In the genomic region with DNA sequence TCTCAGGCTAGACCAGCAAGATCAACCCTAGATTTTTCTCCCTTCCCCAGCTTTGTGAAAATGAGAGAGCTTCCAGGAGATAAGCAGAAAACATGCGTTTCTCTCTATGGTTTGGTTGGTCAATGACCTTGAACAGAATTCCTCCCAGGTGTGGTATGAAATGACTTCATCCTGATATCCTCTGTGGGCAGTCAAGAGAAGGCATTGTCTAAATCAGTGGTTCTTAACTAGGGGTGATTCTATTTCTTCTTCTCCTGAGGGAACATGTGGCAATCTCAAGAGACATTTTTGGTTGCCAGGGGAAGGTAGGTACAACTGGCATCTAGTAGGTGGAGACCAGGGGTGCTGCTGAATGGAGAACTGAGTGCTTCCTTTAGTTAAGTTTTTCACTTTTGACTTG, we compare ENCODE assay signal across 22 cellular contexts. TPM values are rescaled to one million over a fixed set of nuclear protein-coding genes. Genes with fewer than 3 reads are reported as not detected.
"Had no signal": no experiment of that assay in that cellular context is flagged by ENCODE, and none has a peak within 500 bp of the region (broad histone marks: within the 10 kb centered on the region; RNA-seq: fewer than 3 reads in every experiment).

No MANE protein-coding gene starts in this region.

- FAIRE-seq: small intestine, urothelium cell line had no signal

- H3K27me3 ChIP-seq: left lung, ovary, sigmoid colon, spleen, suprapubic skin, tibial artery, upper lobe of right lung had no signal

- H3K4me1 ChIP-seq: left lung, lower lobe of right lung, sigmoid colon, spleen, suprapubic skin, tibial artery, upper lobe of right lung had no signal

- ATAC-seq: left colon; left lung; lower lobe of right lung; natural killer cell treated with Interleukin-12 subunit alpha and Interleukin-12 subunit beta and Interleukin-15 and Interleukin-18, amount 100 ng/mL, for 72 hours; right cardiac atrium; stimulated activated effector memory CD8-positive, alpha-beta T cell treated with anti-CD3 and anti-CD28 coated beads, Interleukin-12 subunit alpha, Interleukin-12 subunit beta, amount 100 ng/mL, for 72 hours; upper lobe of right lung had no signal

- H3K36me3 ChIP-seq: ovary had no signal

- DNase-seq: islet precursor cell; left colon; left lung; lower lobe of right lung; mesendoderm; naive B cell; ovary; retina; right cardiac atrium; sigmoid colon; small intestine; spleen; stimulated activated CD4-positive, alpha-beta T cell treated with anti-CD3 and anti-CD28 coated beads, Interleukin-4, amount 100 ng/mL, for 24 hours; stimulated activated naive CD4-positive, alpha-beta T cell; tibial artery; upper lobe of right lung had no signal

- H3K9me3 ChIP-seq: left lung, lower lobe of right lung, ovary, sigmoid colon, spleen, suprapubic skin, thoracic aorta, tibial artery, upper lobe of right lung had no signal

- H3K27ac ChIP-seq: left lung, lower lobe of right lung, ovary, sigmoid colon, spleen, suprapubic skin, thoracic aorta, tibial artery, upper lobe of right lung had no signal

- H3K4me3 ChIP-seq: left lung, lower lobe of right lung, ovary, sigmoid colon, spleen, suprapubic skin, thoracic aorta, tibial artery, upper lobe of right lung had no signal

RNA-seq across cellular contexts. Expression of gene SGK2, which starts 44.3 kb away (rescaled TPM):
- total RNA-seq: pulmonary artery endothelial cell had no signal
